In genomic region chr17:63335818-63336217, GRCh38 we compare ENCODE assay signal across 25 cellular contexts.
DNase-seq lines count a peak whose midpoint lies in the region; ATAC-seq and TF ChIP-seq lines count a peak whose summit lies in the region.
"Had no signal": no experiment of that assay in that cellular context is flagged by ENCODE, and none has a peak within 500 bp of the region (broad histone marks: within the 10 kb centered on the region; RNA-seq: fewer than 3 reads in every experiment).

No MANE protein-coding gene starts in this region.

- WGBS in esophagus muscularis mucosa, result 75% methylated on average over 1 of the region's 1 CpG
- 100% methylated on average over 1 of the region's 1 CpG for WGBS in mesenchymal stem cell
- 82 to 89% (median 84%) methylated on average over 1 of the region's 1 CpG for WGBS in stomach, 5 donors

- H3K27ac ChIP-seq in esophagus muscularis mucosa (replicated peaks in 1 of 4) (peak overlapping the region; percentile 32 to 59 (median 50)), mesenchymal stem cell (ENCODE audit: low read length, poor library complexity, severe bottlenecking) (peak overlapping the region; percentile 5), vagina (no peak overlapping the region), stomach (no peak overlapping the region), breast epithelium (no peak overlapping the region)

- H3K23ac ChIP-seq in mesenchymal stem cell (ENCODE audit: low read length in 2 of 2), result no peak overlapping the region

- no peak overlapping the region for H4K8ac ChIP-seq in mesenchymal stem cell (ENCODE audit: low read length)

- DNase-seq in Right ventricle myocardium superior (no peak), cardiac septum (ENCODE audit: low spot score) (no peak), esophagus muscularis mucosa (ENCODE audit: extremely low spot score) (no peak), mesenchymal stem cell (no peak), vagina (ENCODE audit: extremely low spot score in 2 of 2) (no peak), stomach (no peak), breast epithelium (ENCODE audit: low spot score in 2 of 2) (no peak)
- DNase-seq: activated CD4-positive, alpha-beta T cell treated with anti-CD3 and anti-CD28 coated beads, Interleukin-2, amount 50 U/mL, for 1 hour; activated CD4-positive, CD25-positive, alpha-beta regulatory T cell; activated effector memory CD4-positive, alpha-beta T cell treated with anti-CD3 and anti-CD28 coated beads, Interleukin-2, amount 50 U/mL, for 16 hours; activated T-cell treated with anti-CD3 and anti-CD28 coated beads, Interleukin-2, amount 50 U/mL, for 1 hour; Calu3; DND-41; GOT3; natural killer cell; NCI-H1092; NCI-H1694 treated with DMSO at 0.1 percent for 48 hours; NCI-H2171 treated with DMSO at 0.1 percent for 48 hours; NCI-H510A; nucleus accumbens; substantia nigra; T-helper 17 cell; upper lobe of left lung had no signal

- no peak overlapping the region for H2BK5ac ChIP-seq in mesenchymal stem cell (ENCODE audit: low read depth, low read length, poor library complexity, severe bottlenecking)

- TF ChIP-seq CTCF in esophagus muscularis mucosa (IDR thresholded peaks at IDR 0.05) (no peak), vagina (IDR thresholded peaks at IDR 0.05) (no peak), stomach (IDR thresholded peaks at IDR 0.05) (no peak), breast epithelium (IDR thresholded peaks at IDR 0.05) (no peak)

- H3K36me3 ChIP-seq in esophagus muscularis mucosa (peaks cover 0 to 7% (median 0%) of the 10 kb centered on the region in 4 donors), mesenchymal stem cell (ENCODE audit: control insufficient read depth in 1 of 2, insufficient read depth in 2 of 2, low read depth in 1 of 2, low read length in 2 of 2) (peaks cover 5 to 10% of the 10 kb centered on the region in 2 experiments), vagina (no peaks in the 10 kb centered on the region), stomach (peaks cover 0 to 9% (median 2%) of the 10 kb centered on the region in 4 donors), breast epithelium (no peaks in the 10 kb centered on the region)

- H3K4me3 ChIP-seq in esophagus muscularis mucosa (no peak overlapping the region), mesenchymal stem cell (ENCODE audit: insufficient read depth in 1 of 2, low read depth in 1 of 2, low read length in 2 of 2) (no peak overlapping the region), vagina (no peak overlapping the region), stomach (no peak overlapping the region), breast epithelium (no peak overlapping the region)
- H3K4me3 ChIP-seq: upper lobe of left lung had no signal

- no peak overlapping the region for H2AK5ac ChIP-seq in mesenchymal stem cell (ENCODE audit: low read length, severe bottlenecking)

- no peak overlapping the region for H3K18ac ChIP-seq in mesenchymal stem cell (ENCODE audit: low read depth in 1 of 2, low read length in 2 of 2)

- TF ChIP-seq EP300 in esophagus muscularis mucosa (IDR thresholded peaks at IDR 0.05) (no peak), stomach (IDR thresholded peaks at IDR 0.05) (no peak)

- intact Hi-C loops in Right ventricle myocardium superior (cut with DNase I) (no loop called here), cardiac septum (cut with DNase I) (no loop called here), esophagus muscularis mucosa (cut with DNase I) (no loop called here), vagina (cut with DNase I) (no loop called here), stomach (cut with DNase I; ENCODE audit: low total_unique reads) (no loop called here), breast epithelium (cut with DNase I; ENCODE audit: low total_unique reads) (no loop called here)

- no peak overlapping the region for H2BK12ac ChIP-seq in mesenchymal stem cell (ENCODE audit: low read length in 2 of 2)

- peak overlapping the region; percentile 40 for H3K9ac ChIP-seq in mesenchymal stem cell (ENCODE audit: low read length)

- H4K91ac ChIP-seq in mesenchymal stem cell (ENCODE audit: low read length), result no peak overlapping the region

- no peak overlapping the region for H3K4ac ChIP-seq in mesenchymal stem cell (ENCODE audit: low read depth in 1 of 2, low read length in 2 of 2)

- H2BK120ac ChIP-seq in mesenchymal stem cell (ENCODE audit: low read depth, low read length), result no peak overlapping the region

- ATAC-seq in Right ventricle myocardium superior (ENCODE audit: poor library complexity), result peak; percentile 38
- ATAC-seq in HG02852 (IDR thresholded peaks at IDR 0.05; ENCODE audit: unreplicated experiment), result no peak
- ATAC-seq: natural killer cell; stimulated activated memory B cell treated with anti-CD40 and anti-IgM and Interleukin-4, amounts not matched to agents 10 μg/mL and 1 μg/mL and 100 μg/mL, for 72 hours; T-helper 17 cell had no signal

- H3K79me1 ChIP-seq in mesenchymal stem cell (replicated peaks; ENCODE audit: low read length, poor library complexity, severe bottlenecking), result peaks cover 12% of the 10 kb centered on the region

- H3K9me3 ChIP-seq in esophagus muscularis mucosa (no peaks in the 10 kb centered on the region), mesenchymal stem cell (ENCODE audit: control insufficient read depth, low read length) (no peaks in the 10 kb centered on the region), vagina (no peaks in the 10 kb centered on the region), stomach (no peaks in the 10 kb centered on the region), breast epithelium (no peaks in the 10 kb centered on the region)
- H3K9me3 ChIP-seq: upper lobe of left lung had no signal

- no peak overlapping the region for H3K4me2 ChIP-seq in mesenchymal stem cell (ENCODE audit: low read length, poor library complexity, severe bottlenecking)

- no peak overlapping the region for H3K14ac ChIP-seq in mesenchymal stem cell (ENCODE audit: low read length in 2 of 2)

- no peak overlapping the region for H2BK15ac ChIP-seq in mesenchymal stem cell (ENCODE audit: low read depth, poor library complexity, severe bottlenecking)

- H2AFZ ChIP-seq in mesenchymal stem cell (ENCODE audit: low read depth, low read length), result no peak overlapping the region

- peaks cover 0 to 45% (median 24%) of the 10 kb centered on the region in 4 donors for H3K4me1 ChIP-seq in esophagus muscularis mucosa
- no peaks in the 10 kb centered on the region for H3K4me1 ChIP-seq in mesenchymal stem cell (ENCODE audit: control insufficient read depth, insufficient read depth, low read depth, low read length)
- no peaks in the 10 kb centered on the region for H3K4me1 ChIP-seq in vagina
- H3K4me1 ChIP-seq in stomach, result peaks cover 0 to 4% (median 0%) of the 10 kb centered on the region in 4 donors
- H3K4me1 ChIP-seq in breast epithelium, result no peaks in the 10 kb centered on the region
- H3K4me1 ChIP-seq: upper lobe of left lung had no signal

- TF ChIP-seq POLR2A in esophagus muscularis mucosa (IDR thresholded peaks at IDR 0.05; ENCODE audit: low read depth), result no peak
- TF ChIP-seq POLR2A in vagina (IDR thresholded peaks at IDR 0.05), result no peak
- TF ChIP-seq POLR2A in stomach (IDR thresholded peaks at IDR 0.05), result no peak
- TF ChIP-seq POLR2A in breast epithelium (IDR thresholded peaks at IDR 0.05), result no peak

- H3K27me3 ChIP-seq in esophagus muscularis mucosa (no peaks in the 10 kb centered on the region), mesenchymal stem cell (ENCODE audit: control insufficient read depth in 1 of 2, insufficient read depth in 1 of 2, low read length in 2 of 2) (no peaks in the 10 kb centered on the region), vagina (no peaks in the 10 kb centered on the region), stomach (no peaks in the 10 kb centered on the region), breast epithelium (no peaks in the 10 kb centered on the region)
- H3K27me3 ChIP-seq: upper lobe of left lung had no signal

Comparison
In these comparisons a context has a peak if more than half of its experiments do, and no peak if none do; other contexts are left out.
1. H3K27ac ChIP-seq: peak in esophagus muscularis mucosa (4 of 4) and mesenchymal stem cell (single experiment); none in vagina (single experiment), stomach (0 of 5) and breast epithelium (0 of 2).